In genomic region chr4:151408380-151408629, GRCh38 we compare ENCODE assay signal across 8 cellular contexts. TPM values are rescaled to one million over a fixed set of nuclear protein-coding genes. Genes with fewer than 3 reads are reported as not detected.
DNase-seq lines count a peak whose midpoint lies in the region; ATAC-seq and TF ChIP-seq lines count a peak whose summit lies in the region.

No MANE protein-coding gene starts in this region.

- DNase-seq in brain microvascular endothelial cell (no peak), head of caudate nucleus (no peak), NAMALWA (ENCODE audit: low spot score) (no peak), NCI-H748 treated with DMSO at 0.1 percent for 48 hours (lab: John Stamatoyannopoulos, UW) (no peak)

- H4K20me1 ChIP-seq in DOHH2 (ENCODE audit: control insufficient read depth, insufficient read depth, low read depth, low read length), result no peaks in the 10 kb centered on the region

- no peaks in the 10 kb centered on the region for H3K9me3 ChIP-seq in DOHH2 (ENCODE audit: control insufficient read depth, insufficient read depth, low read length)
- no peaks in the 10 kb centered on the region for H3K9me3 ChIP-seq in mononuclear cell (ENCODE audit: low read depth, low read length)

- peaks cover 36% of the 10 kb centered on the region for H3K27me3 ChIP-seq in DOHH2 (ENCODE audit: control insufficient read depth, low read length)
- H3K27me3 ChIP-seq in brain microvascular endothelial cell (replicated peaks), result no peaks in the 10 kb centered on the region
- H3K27me3 ChIP-seq in mononuclear cell (ENCODE audit: insufficient read depth, low read length), result peaks cover 22% of the 10 kb centered on the region

- peak; percentile 4 for ATAC-seq in HG02970 (IDR thresholded peaks at IDR 0.05; ENCODE audit: low FRiP score, unreplicated experiment)
- no peak for ATAC-seq in GM18517 (IDR thresholded peaks at IDR 0.05; ENCODE audit: unreplicated experiment)

- peak overlapping the region; percentile 70 for H3K4me2 ChIP-seq in DOHH2 (ENCODE audit: low read length)

- no peaks in the 10 kb centered on the region for H3F3A ChIP-seq in DOHH2 (ENCODE audit: control insufficient read depth, insufficient read depth)

- in situ Hi-C loops in brain microvascular endothelial cell (cut with HindIII; ENCODE audit: low pct_ligation_motif_present, low sequenced_read_pairs), result no loop called here

- H3K9me2 ChIP-seq in DOHH2 (replicated peaks; ENCODE audit: control insufficient read depth, low read length), result no peaks in the 10 kb centered on the region

- H3K4me3 ChIP-seq in DOHH2 (ENCODE audit: low read length) (peak overlapping the region; percentile 66), brain microvascular endothelial cell (ENCODE audit: low read depth, low read length) (peak overlapping the region; percentile 64), mononuclear cell (ENCODE audit: low read length) (peak overlapping the region; percentile 37)

- H3K27ac ChIP-seq in DOHH2 (ENCODE audit: low read depth, low read length) (no peak overlapping the region), brain microvascular endothelial cell (no peak overlapping the region)

- TF ChIP-seq CTCF in DOHH2 (IDR thresholded peaks at IDR 0.05; ENCODE audit: low read depth, low read length, poor library complexity, severe bottlenecking) (no peak), brain microvascular endothelial cell (IDR thresholded peaks at IDR 0.05; ENCODE audit: low read depth, low read length, missing control alignments) (no peak)

- H3K36me3 ChIP-seq in DOHH2 (ENCODE audit: control insufficient read depth, low read length), result no peaks in the 10 kb centered on the region
- no peaks in the 10 kb centered on the region for H3K36me3 ChIP-seq in brain microvascular endothelial cell (replicated peaks)

- H3K4me1 ChIP-seq in DOHH2 (ENCODE audit: control insufficient read depth, low read length) (peaks cover 9% of the 10 kb centered on the region), mononuclear cell (ENCODE audit: insufficient read depth, low read length) (peaks cover 29% of the 10 kb centered on the region)

- H3K79me2 ChIP-seq in DOHH2 (ENCODE audit: control insufficient read depth, low read length), result no peaks in the 10 kb centered on the region

- intact Hi-C loops in head of caudate nucleus (cut with DNase I), result no loop called here

RNA-seq across cellular contexts. Expression of gene FHIP1A, which starts 0.7 kb away (rescaled TPM):
- 2.8 TPM for total RNA-seq in mononuclear cell
